ENCODE assay signal across 11 cellular contexts in the genomic region with DNA sequence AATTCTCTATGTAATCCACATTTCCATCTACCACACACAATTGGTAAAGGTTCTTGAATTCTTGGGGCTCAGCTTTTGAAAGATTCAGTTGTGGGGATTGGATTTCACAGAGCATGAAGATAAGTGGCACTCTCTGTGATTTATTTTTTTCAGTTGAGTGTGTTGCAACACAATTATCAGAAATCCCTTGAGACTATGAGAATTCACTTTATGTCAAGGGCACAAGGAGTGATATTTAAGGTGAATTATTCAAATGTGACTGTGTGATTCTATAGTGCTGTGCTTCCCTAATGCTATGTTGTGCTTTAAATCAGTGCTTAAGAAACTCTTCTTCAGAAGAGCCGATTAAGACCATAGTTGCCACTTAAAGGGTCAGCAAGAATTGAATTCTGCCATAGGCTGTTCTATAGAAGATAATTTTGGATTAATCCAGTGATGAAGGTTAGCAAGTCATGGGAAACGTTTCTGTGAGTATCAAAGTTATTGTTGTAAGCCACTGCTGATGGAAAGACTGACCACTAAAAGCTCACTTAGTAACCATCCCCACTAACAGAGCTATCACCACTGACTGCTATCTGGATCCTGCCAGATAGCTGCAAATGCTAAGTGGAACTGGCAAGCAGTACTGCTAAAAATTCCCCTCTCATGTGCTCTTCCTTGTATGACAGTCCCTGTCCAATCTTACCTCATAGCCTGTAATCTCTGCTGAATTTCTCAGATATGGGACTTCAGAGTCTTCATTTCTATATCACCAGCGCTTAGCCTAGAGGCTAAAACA.
"Had no signal": no experiment of that assay in that cellular context is flagged by ENCODE, and none has a peak within 500 bp of the region (broad histone marks: within the 10 kb centered on the region; RNA-seq: fewer than 3 reads in every experiment).

No MANE protein-coding gene starts in this region.

- H3K36me3 ChIP-seq: spleen, thoracic aorta, upper lobe of left lung had no signal

- DNase-seq: activated CD4-positive, alpha-beta T cell treated with anti-CD3 and anti-CD28 coated beads for 1 hour; activated gamma-delta T cell; cerebellar nuclear complex; cortex of kidney; nucleus accumbens; spleen; stimulated activated naive B cell treated with anti-CD40 and anti-IgM and Interleukin-4, amounts not matched to agents 10 μg/mL and 1 μg/mL and 100 μg/mL, for 72 hours; T-helper 2 cell; upper lobe of left lung had no signal

- H3K27me3 ChIP-seq: spleen, upper lobe of left lung had no signal

- H3K4me3 ChIP-seq: spleen, thoracic aorta, upper lobe of left lung had no signal

- H3K4me1 ChIP-seq: spleen, upper lobe of left lung had no signal

- H3K9me3 ChIP-seq: spleen, thoracic aorta, upper lobe of left lung had no signal

- H3K27ac ChIP-seq: spleen, thoracic aorta, upper lobe of left lung, VCaP had no signal
